ENCODE assay signal across 18 cellular contexts in genomic region chr2:101160454-101160853, GRCh38. TPM values are rescaled to one million over a fixed set of nuclear protein-coding genes. Genes with fewer than 3 reads are reported as not detected.
DNase-seq lines count a peak whose midpoint lies in the region; ATAC-seq and TF ChIP-seq lines count a peak whose summit lies in the region.
"Had no signal": no experiment of that assay in that cellular context is flagged by ENCODE, and none has a peak within 500 bp of the region (broad histone marks: within the 10 kb centered on the region; RNA-seq: fewer than 3 reads in every experiment).

No MANE protein-coding gene starts in this region.

- H3K79me2 ChIP-seq in PC-3 (ENCODE audit: low read length) = no peaks in the 10 kb centered on the region

- H3K27ac ChIP-seq in PC-3 (ENCODE audit: low read length) (0 out of 2 replicates have a peak overlapping the region, but pooled peaks have one; percentile 19), Peyer's patch (no peak overlapping the region)
- H3K27ac ChIP-seq: sigmoid colon had no signal

- H3K4me3 ChIP-seq in PC-3 (ENCODE audit: low read length) = no peak overlapping the region
- no peak overlapping the region for H3K4me3 ChIP-seq in Peyer's patch
- H3K4me3 ChIP-seq: sigmoid colon had no signal

- TF ChIP-seq POLR2A in Peyer's patch (IDR thresholded peaks at IDR 0.05) = no peak

- H3K27me3 ChIP-seq in PC-3 (ENCODE audit: low read length) = no peaks in the 10 kb centered on the region
- no peaks in the 10 kb centered on the region for H3K27me3 ChIP-seq in Peyer's patch
- H3K27me3 ChIP-seq: sigmoid colon had no signal

- CTCF ChIA-PET in PC-3 (lab: Charles Lee) = interaction anchor here (1.1 to 1.6 kb wide), 3 partner anchors 28 to 45 kb away, joined by 5 to 6 read pairs (median 6); no protein-coding TSS in a partner anchor

- H3K36me3 ChIP-seq in PC-3 (ENCODE audit: low read depth, low read length) (no peaks in the 10 kb centered on the region), Peyer's patch (no peaks in the 10 kb centered on the region)
- H3K36me3 ChIP-seq: sigmoid colon had no signal

- no peak for TF ChIP-seq CTCF in PC-3 (conservative IDR thresholded peaks at IDR 0.05; ENCODE audit: low read depth, low read length)
- TF ChIP-seq CTCF in GM20000 (IDR thresholded peaks at IDR 0.05; ENCODE audit: extremely low read depth, missing control alignments) = no peak
- no peak for TF ChIP-seq CTCF in Peyer's patch (IDR thresholded peaks at IDR 0.05)

- ATAC-seq in PC-3 (peak; percentile 95), GM21576 (IDR thresholded peaks at IDR 0.05; ENCODE audit: unreplicated experiment) (no peak)
- no peak for ATAC-seq in stimulated activated naive CD8-positive, alpha-beta T cell treated with anti-CD3 and anti-CD28 coated beads, Interleukin-15, Interleukin-2, amounts not matched to agents 100 U/mL and 50 U/mL, for 24 hours
- ATAC-seq: left colon had no signal

- no peaks in the 10 kb centered on the region for H3K9me3 ChIP-seq in PC-3 (ENCODE audit: low read length)
- H3K9me3 ChIP-seq in Peyer's patch = no peaks in the 10 kb centered on the region
- H3K9me3 ChIP-seq: sigmoid colon had no signal

- intact Hi-C loops in PC-3 (cut with micrococcal nuclease) = loop anchor here (2.0 kb wide), 1 partner anchor 16 kb away; no protein-coding TSS in a partner anchor

- POLR2A ChIA-PET in PC-3 (lab: Charles Lee; ENCODE audit: unreplicated experiment) = interaction anchor here (0.7 kb wide), 1 partner anchor 25 kb away, joined by 6 read pairs; no protein-coding TSS in a partner anchor

- H2AFZ ChIP-seq in PC-3 (ENCODE audit: low read length) = no peak overlapping the region

- DNase-seq in EH (ENCODE audit: low read depth) = peak; percentile 74
- peak; percentile 96 for DNase-seq in PC-3
- peak; percentile 59 for DNase-seq in dermis blood vessel endothelial cell
- DNase-seq in myocyte (ENCODE audit: low read depth) = peak; percentile 59
- DNase-seq in GM20000 (ENCODE audit: low spot score) = no peak
- DNase-seq in Peyer's patch = no peak
- no peak for DNase-seq in stimulated activated naive CD8-positive, alpha-beta T cell treated with anti-CD3 and anti-CD28 coated beads, Interleukin-15, Interleukin-2, amounts not matched to agents 100 U/mL and 50 U/mL, for 24 hours
- DNase-seq: activated CD4-positive, CD25-positive, alpha-beta regulatory T cell; activated T-cell treated with anti-CD3 and anti-CD28 coated beads, Interleukin-2, amount 50 U/mL, for 1 hour; CD4-positive, CD25-positive, alpha-beta regulatory T cell; head of caudate nucleus; KBM-7; left colon; NCI-H1930; NCI-H774; nephron progenitor cell; sigmoid colon had no signal

- no peaks in the 10 kb centered on the region for H4K20me1 ChIP-seq in PC-3 (ENCODE audit: low read length)

- no peak overlapping the region for H3K9ac ChIP-seq in PC-3 (ENCODE audit: low read length)

- peak overlapping the region; percentile 36; the same call in 1 of the 2 replicates for H3K4me2 ChIP-seq in PC-3 (ENCODE audit: low read length)

- H3K4me1 ChIP-seq in PC-3 (ENCODE audit: insufficient read depth, low read length) (peaks cover 13% of the 10 kb centered on the region), Peyer's patch (no peaks in the 10 kb centered on the region)

- H3F3A ChIP-seq in PC-3 (ENCODE audit: low read length, unreplicated experiment) = no peaks in the 10 kb centered on the region

- BruUV-seq in PC-3 (replicated peaks; lab: Mats Ljungman, UMichigan) = no TSS peak

- H3K9me2 ChIP-seq in PC-3 (replicated peaks; ENCODE audit: low read length) = no peaks in the 10 kb centered on the region

RNA-seq across cellular contexts. Expression of gene TBC1D8, which starts 9.3 kb away (rescaled TPM):
- total RNA-seq in PC-3 (2014; rRNA removed) (39.7 and 41.7 TPM in 2 replicates), dermis blood vessel endothelial cell (81.3 and 89.8 TPM in 2 replicates), myocyte (14.7 and 18.6 TPM in 2 replicates), Peyer's patch (100 to 1,000 TPM in 3 of 4 donors, 10 to 100 TPM in 1; 77.6 to 511 (median 239) TPM)
- 8.7 TPM for polyA plus RNA-seq in myocyte (2012)

Comparison
In these comparisons a context has a peak if more than half of its experiments do, and no peak if none do; other contexts are left out.
1. DNase-seq: peak in EH (single experiment), PC-3 (single experiment), dermis blood vessel endothelial cell (single experiment) and myocyte (single experiment); none in GM20000 (single experiment), Peyer's patch (0 of 3) and stimulated activated naive CD8-positive, alpha-beta T cell treated with anti-CD3 and anti-CD28 coated beads, Interleukin-15, Interleukin-2, amounts not matched to agents 100 U/mL and 50 U/mL, for 24 hours (single experiment).